Comparison of ENCODE assay signal across 1 cellular context in the genomic region with DNA sequence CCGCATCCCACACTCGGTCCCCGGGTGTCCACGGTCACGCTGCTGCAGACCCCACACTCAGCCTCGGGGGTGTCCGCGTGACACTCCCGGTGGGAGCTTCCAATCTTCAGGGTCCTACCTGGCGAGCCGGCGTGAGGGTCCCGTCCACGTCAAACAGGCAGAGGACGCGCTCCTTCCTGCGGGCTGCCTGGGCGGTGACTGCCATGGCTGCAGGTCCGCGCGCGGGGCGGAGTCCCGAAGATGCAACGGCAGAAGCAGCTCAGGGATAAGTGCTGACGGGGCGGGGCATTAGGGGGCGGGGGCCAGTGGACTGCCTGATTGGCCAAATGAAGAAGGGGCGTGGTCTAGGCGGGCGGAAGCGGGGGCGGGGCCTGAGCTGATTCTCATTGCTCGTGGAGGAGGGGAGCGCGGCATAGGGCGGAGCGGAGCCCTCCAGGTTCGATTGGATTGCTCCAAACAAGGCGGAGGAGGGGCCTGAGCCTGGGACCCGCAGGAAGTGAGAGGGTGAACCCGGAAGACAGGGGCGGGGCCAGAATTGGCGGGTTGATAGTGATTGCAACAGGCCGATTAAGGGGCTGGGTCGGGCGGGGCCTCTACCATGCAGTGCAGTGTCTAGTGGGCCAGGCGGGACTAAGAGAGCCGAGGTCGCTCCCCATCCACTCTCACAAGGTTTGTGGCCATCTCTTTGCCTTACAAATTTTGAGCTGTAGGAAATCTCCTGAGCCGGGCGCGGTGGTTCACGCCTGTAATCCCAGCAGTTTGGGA.
TF ChIP-seq lines count a peak whose summit lies in the region.

A gene (minus strand): TSS at position 240 of the 765 bp plus-strand sequence. CDS start 35 bp downstream, at position 205.

TF ChIP-seq in K562, 482 proteins besides CTCF, POLR2A, EP300 and RAD21 (continued from another document and continues in another):
- TF ChIP-seq, protein P1, sequence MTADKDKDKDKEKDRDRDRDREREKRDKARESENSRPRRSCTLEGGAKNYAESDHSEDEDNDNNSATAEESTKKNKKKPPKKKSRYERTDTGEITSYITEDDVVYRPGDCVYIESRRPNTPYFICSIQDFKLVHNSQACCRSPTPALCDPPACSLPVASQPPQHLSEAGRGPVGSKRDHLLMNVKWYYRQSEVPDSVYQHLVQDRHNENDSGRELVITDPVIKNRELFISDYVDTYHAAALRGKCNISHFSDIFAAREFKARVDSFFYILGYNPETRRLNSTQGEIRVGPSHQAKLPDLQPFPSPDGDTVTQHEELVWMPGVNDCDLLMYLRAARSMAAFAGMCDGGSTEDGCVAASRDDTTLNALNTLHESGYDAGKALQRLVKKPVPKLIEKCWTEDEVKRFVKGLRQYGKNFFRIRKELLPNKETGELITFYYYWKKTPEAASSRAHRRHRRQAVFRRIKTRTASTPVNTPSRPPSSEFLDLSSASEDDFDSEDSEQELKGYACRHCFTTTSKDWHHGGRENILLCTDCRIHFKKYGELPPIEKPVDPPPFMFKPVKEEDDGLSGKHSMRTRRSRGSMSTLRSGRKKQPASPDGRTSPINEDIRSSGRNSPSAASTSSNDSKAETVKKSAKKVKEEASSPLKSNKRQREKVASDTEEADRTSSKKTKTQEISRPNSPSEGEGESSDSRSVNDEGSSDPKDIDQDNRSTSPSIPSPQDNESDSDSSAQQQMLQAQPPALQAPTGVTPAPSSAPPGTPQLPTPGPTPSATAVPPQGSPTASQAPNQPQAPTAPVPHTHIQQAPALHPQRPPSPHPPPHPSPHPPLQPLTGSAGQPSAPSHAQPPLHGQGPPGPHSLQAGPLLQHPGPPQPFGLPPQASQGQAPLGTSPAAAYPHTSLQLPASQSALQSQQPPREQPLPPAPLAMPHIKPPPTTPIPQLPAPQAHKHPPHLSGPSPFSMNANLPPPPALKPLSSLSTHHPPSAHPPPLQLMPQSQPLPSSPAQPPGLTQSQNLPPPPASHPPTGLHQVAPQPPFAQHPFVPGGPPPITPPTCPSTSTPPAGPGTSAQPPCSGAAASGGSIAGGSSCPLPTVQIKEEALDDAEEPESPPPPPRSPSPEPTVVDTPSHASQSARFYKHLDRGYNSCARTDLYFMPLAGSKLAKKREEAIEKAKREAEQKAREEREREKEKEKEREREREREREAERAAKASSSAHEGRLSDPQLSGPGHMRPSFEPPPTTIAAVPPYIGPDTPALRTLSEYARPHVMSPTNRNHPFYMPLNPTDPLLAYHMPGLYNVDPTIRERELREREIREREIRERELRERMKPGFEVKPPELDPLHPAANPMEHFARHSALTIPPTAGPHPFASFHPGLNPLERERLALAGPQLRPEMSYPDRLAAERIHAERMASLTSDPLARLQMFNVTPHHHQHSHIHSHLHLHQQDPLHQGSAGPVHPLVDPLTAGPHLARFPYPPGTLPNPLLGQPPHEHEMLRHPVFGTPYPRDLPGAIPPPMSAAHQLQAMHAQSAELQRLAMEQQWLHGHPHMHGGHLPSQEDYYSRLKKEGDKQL (CRISPR knock-in tag; IDR thresholded peaks at IDR 0.05; ENCODE audit: borderline replicate concordance): no peak
- TF ChIP-seq TEAD1 (CRISPR knock-in tag; IDR thresholded peaks at IDR 0.05) (no peak), MYC (IDR thresholded peaks at IDR 0.05; ENCODE audit: low read depth, low read length) (peak; percentile 37; the same call in 1 of the 2 replicates), MYC (CRISPR knock-in tag; IDR thresholded peaks at IDR 0.05; ENCODE audit: borderline replicate concordance, low read depth) (no peak), NFIX (CRISPR knock-in tag; IDR thresholded peaks at IDR 0.05; ENCODE audit: low read depth) (no peak), HLTF (IDR thresholded peaks at IDR 0.05) (no peak), NRF1 (conservative IDR thresholded peaks at IDR 0.05 in 1 of 2, IDR thresholded peaks at IDR 0.05 in 1 of 2) (peak; percentile 50 to 64; a peak in 1 of 4 replicates), ZNF274 (IDR thresholded peaks at IDR 0.05; ENCODE audit: borderline replicate concordance, low read depth, low read length) (no peak), ZBTB8A (IDR thresholded peaks at IDR 0.05; ENCODE audit: partially characterized antibody) (no peak), TCF3 (CRISPR knock-in tag; IDR thresholded peaks at IDR 0.05) (no peak), PHF8 (IDR thresholded peaks at IDR 0.05; ENCODE audit: borderline replicate concordance, low read length) (peak; percentile 70; the same call in 1 of the 2 replicates), TBP (optimal IDR thresholded peaks at IDR 0.05; ENCODE audit: low read depth, low read length) (peak; percentile 49), RBM14 (IDR thresholded peaks at IDR 0.05; ENCODE audit: borderline replicate concordance, insufficient read depth, low read depth, low read length) (0 out of 2 replicates have a peak, but pooled peaks have one; percentile 67), ZFX (CRISPR knock-in tag; IDR thresholded peaks at IDR 0.05) (peak; percentile 34), KAT2B (IDR thresholded peaks at IDR 0.05; ENCODE audit: low read depth, low read length) (no peak), SAP30 (IDR thresholded peaks at IDR 0.05; ENCODE audit: borderline replicate concordance, insufficient read depth, low read depth, low read length, poor library complexity, severe bottlenecking) (peak; percentile 60), STAT5B (CRISPR knock-in tag; IDR thresholded peaks at IDR 0.05) (no peak), NFXL1 (CRISPR knock-in tag; IDR thresholded peaks at IDR 0.05) (no peak), TEAD2 (tag; IDR thresholded peaks at IDR 0.05) (no peak), IRF2 (CRISPR knock-in tag; IDR thresholded peaks at IDR 0.05) (no peak), ILK (tag; IDR thresholded peaks at IDR 0.05; ENCODE audit: borderline replicate concordance, low read depth) (no peak), HDAC2 (IDR thresholded peaks at IDR 0.05) (no peak), CEBPB (tag; IDR thresholded peaks at IDR 0.05) (peak; percentile 93), RBFOX2 (IDR thresholded peaks at IDR 0.05; ENCODE audit: low read depth, low read length) (peak; percentile 86)
- TF ChIP-seq, protein P2, sequence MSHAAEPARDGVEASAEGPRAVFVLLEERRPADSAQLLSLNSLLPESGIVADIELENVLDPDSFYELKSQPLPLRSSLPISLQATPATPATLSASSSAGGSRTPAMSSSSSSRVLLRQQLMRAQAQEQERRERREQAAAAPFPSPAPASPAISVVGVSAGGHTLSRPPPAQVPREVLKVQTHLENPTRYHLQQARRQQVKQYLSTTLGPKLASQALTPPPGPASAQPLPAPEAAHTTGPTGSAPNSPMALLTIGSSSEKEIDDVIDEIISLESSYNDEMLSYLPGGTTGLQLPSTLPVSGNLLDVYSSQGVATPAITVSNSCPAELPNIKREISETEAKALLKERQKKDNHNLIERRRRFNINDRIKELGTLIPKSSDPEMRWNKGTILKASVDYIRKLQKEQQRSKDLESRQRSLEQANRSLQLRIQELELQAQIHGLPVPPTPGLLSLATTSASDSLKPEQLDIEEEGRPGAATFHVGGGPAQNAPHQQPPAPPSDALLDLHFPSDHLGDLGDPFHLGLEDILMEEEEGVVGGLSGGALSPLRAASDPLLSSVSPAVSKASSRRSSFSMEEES (CRISPR knock-in tag; IDR thresholded peaks at IDR 0.05): no peak
- TF ChIP-seq, protein P3, sequence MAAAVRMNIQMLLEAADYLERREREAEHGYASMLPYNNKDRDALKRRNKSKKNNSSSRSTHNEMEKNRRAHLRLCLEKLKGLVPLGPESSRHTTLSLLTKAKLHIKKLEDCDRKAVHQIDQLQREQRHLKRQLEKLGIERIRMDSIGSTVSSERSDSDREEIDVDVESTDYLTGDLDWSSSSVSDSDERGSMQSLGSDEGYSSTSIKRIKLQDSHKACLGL (CRISPR knock-in tag; IDR thresholded peaks at IDR 0.05; ENCODE audit: borderline replicate concordance, poor library complexity, severe bottlenecking): no peak
- TF ChIP-seq, protein P4, sequence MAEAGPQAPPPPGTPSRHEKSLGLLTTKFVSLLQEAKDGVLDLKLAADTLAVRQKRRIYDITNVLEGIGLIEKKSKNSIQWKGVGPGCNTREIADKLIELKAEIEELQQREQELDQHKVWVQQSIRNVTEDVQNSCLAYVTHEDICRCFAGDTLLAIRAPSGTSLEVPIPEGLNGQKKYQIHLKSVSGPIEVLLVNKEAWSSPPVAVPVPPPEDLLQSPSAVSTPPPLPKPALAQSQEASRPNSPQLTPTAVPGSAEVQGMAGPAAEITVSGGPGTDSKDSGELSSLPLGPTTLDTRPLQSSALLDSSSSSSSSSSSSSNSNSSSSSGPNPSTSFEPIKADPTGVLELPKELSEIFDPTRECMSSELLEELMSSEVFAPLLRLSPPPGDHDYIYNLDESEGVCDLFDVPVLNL (CRISPR knock-in tag; IDR thresholded peaks at IDR 0.05; ENCODE audit: low read depth): no peak
- TF ChIP-seq, protein P5, sequence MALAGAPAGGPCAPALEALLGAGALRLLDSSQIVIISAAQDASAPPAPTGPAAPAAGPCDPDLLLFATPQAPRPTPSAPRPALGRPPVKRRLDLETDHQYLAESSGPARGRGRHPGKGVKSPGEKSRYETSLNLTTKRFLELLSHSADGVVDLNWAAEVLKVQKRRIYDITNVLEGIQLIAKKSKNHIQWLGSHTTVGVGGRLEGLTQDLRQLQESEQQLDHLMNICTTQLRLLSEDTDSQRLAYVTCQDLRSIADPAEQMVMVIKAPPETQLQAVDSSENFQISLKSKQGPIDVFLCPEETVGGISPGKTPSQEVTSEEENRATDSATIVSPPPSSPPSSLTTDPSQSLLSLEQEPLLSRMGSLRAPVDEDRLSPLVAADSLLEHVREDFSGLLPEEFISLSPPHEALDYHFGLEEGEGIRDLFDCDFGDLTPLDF (CRISPR knock-in tag; IDR thresholded peaks at IDR 0.05): peak; percentile 58; the same call in 1 of the 2 replicates
- TF ChIP-seq, protein P6, sequence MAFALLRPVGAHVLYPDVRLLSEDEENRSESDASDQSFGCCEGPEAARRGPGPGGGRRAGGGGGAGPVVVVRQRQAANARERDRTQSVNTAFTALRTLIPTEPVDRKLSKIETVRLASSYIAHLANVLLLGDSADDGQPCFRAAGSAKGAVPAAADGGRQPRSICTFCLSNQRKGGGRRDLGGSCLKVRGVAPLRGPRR (CRISPR knock-in tag; IDR thresholded peaks at IDR 0.05): no peak
- TF ChIP-seq, protein P7, sequence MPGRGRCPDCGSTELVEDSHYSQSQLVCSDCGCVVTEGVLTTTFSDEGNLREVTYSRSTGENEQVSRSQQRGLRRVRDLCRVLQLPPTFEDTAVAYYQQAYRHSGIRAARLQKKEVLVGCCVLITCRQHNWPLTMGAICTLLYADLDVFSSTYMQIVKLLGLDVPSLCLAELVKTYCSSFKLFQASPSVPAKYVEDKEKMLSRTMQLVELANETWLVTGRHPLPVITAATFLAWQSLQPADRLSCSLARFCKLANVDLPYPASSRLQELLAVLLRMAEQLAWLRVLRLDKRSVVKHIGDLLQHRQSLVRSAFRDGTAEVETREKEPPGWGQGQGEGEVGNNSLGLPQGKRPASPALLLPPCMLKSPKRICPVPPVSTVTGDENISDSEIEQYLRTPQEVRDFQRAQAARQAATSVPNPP (IDR thresholded peaks at IDR 0.05; ENCODE audit: borderline replicate concordance, insufficient read depth, insufficient read length): no peak
- TF ChIP-seq, protein P8, sequence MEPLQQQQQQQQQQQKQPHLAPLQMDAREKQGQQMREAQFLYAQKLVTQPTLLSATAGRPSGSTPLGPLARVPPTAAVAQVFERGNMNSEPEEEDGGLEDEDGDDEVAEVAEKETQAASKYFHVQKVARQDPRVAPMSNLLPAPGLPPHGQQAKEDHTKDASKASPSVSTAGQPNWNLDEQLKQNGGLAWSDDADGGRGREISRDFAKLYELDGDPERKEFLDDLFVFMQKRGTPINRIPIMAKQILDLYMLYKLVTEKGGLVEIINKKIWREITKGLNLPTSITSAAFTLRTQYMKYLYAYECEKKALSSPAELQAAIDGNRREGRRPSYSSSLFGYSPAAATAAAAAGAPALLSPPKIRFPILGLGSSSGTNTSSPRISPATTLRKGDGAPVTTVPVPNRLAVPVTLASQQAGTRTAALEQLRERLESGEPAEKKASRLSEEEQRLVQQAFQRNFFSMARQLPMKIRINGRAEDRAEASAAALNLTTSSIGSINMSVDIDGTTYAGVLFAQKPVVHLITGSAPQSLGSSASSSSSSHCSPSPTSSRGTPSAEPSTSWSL (CRISPR knock-in tag; IDR thresholded peaks at IDR 0.05; ENCODE audit: borderline replicate concordance): no peak
- TF ChIP-seq, protein P9, sequence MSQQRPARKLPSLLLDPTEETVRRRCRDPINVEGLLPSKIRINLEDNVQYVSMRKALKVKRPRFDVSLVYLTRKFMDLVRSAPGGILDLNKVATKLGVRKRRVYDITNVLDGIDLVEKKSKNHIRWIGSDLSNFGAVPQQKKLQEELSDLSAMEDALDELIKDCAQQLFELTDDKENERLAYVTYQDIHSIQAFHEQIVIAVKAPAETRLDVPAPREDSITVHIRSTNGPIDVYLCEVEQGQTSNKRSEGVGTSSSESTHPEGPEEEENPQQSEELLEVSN (IDR thresholded peaks at IDR 0.05; ENCODE audit: borderline replicate concordance in 1 of 2, extremely low read depth in 1 of 2, insufficient read depth in 1 of 2, insufficient read length in 1 of 2, low read depth in 1 of 2, low read length in 1 of 2, poor library complexity in 1 of 2, severe bottlenecking in 1 of 2): peak; percentile 57 to 72
- TF ChIP-seq, protein P10, sequence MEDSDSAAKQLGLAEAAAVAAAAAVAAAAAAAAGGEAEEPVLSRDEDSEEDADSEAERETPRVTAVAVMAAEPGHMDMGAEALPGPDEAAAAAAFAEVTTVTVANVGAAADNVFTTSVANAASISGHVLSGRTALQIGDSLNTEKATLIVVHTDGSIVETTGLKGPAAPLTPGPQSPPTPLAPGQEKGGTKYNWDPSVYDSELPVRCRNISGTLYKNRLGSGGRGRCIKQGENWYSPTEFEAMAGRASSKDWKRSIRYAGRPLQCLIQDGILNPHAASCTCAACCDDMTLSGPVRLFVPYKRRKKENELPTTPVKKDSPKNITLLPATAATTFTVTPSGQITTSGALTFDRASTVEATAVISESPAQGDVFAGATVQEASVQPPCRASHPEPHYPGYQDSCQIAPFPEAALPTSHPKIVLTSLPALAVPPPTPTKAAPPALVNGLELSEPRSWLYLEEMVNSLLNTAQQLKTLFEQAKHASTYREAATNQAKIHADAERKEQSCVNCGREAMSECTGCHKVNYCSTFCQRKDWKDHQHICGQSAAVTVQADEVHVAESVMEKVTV (CRISPR knock-in tag; IDR thresholded peaks at IDR 0.05): no peak
- TF ChIP-seq, protein P11, sequence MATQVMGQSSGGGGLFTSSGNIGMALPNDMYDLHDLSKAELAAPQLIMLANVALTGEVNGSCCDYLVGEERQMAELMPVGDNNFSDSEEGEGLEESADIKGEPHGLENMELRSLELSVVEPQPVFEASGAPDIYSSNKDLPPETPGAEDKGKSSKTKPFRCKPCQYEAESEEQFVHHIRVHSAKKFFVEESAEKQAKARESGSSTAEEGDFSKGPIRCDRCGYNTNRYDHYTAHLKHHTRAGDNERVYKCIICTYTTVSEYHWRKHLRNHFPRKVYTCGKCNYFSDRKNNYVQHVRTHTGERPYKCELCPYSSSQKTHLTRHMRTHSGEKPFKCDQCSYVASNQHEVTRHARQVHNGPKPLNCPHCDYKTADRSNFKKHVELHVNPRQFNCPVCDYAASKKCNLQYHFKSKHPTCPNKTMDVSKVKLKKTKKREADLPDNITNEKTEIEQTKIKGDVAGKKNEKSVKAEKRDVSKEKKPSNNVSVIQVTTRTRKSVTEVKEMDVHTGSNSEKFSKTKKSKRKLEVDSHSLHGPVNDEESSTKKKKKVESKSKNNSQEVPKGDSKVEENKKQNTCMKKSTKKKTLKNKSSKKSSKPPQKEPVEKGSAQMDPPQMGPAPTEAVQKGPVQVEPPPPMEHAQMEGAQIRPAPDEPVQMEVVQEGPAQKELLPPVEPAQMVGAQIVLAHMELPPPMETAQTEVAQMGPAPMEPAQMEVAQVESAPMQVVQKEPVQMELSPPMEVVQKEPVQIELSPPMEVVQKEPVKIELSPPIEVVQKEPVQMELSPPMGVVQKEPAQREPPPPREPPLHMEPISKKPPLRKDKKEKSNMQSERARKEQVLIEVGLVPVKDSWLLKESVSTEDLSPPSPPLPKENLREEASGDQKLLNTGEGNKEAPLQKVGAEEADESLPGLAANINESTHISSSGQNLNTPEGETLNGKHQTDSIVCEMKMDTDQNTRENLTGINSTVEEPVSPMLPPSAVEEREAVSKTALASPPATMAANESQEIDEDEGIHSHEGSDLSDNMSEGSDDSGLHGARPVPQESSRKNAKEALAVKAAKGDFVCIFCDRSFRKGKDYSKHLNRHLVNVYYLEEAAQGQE (CRISPR knock-in tag; IDR thresholded peaks at IDR 0.05; ENCODE audit: low read depth): no peak
